34 cellular contexts compared by ENCODE assay signal in genomic region chr2:223855426-223855825, GRCh38. TPM values are rescaled to one million over a fixed set of nuclear protein-coding genes. Genes with fewer than 3 reads are reported as not detected.
DNase-seq lines count a peak whose midpoint lies in the region; ATAC-seq, FAIRE-seq and TF ChIP-seq lines count a peak whose summit lies in the region.
"Had no signal": no experiment of that assay in that cellular context is flagged by ENCODE, and none has a peak within 500 bp of the region (broad histone marks: within the 10 kb centered on the region; RNA-seq: fewer than 3 reads in every experiment).

No MANE protein-coding gene starts in this region.

- H3K27me3 ChIP-seq in MG63 (no peaks in the 10 kb centered on the region), pancreas (no peaks in the 10 kb centered on the region)
- H3K27me3 ChIP-seq in CD8-positive, alpha-beta memory T cell (ENCODE audit: insufficient read depth, low read length, poor library complexity, severe bottlenecking): no peaks in the 10 kb centered on the region
- H3K27me3 ChIP-seq: BLaER1 treated with 17β-estradiol and CSF1 and Interleukin-3, amounts not matched to agents 10 nM and 100 nM; heart right ventricle; Peyer's patch; spleen had no signal

- intact Hi-C loops in pancreas (cut with DNase I): no loop called here

- no peak overlapping the region for H3K27ac Mint-ChIP-seq in CD8-positive, alpha-beta memory T cell
- H3K27ac Mint-ChIP-seq: activated CD8-positive, alpha-beta T cell treated with anti-CD3 and anti-CD28 coated beads for 36 hours; brain; H9; naive B cell; T-cell had no signal

- no peaks in the 10 kb centered on the region for H3K36me3 ChIP-seq in MG63
- H3K36me3 ChIP-seq in pancreas: no peaks in the 10 kb centered on the region
- H3K36me3 ChIP-seq in CD8-positive, alpha-beta memory T cell (ENCODE audit: insufficient read depth, low read length): no peaks in the 10 kb centered on the region

- CTCF ChIA-PET in AG04449 (lab: Yijun Ruan, JAX): no interaction called here
- CTCF ChIA-PET in CD8-positive, alpha-beta memory T cell (lab: Charles Lee): no interaction called here

- no peaks in the 10 kb centered on the region for H3K9me3 Mint-ChIP-seq in CD8-positive, alpha-beta memory T cell
- H3K9me3 Mint-ChIP-seq: T-cell had no signal

- peaks cover 10 to 27% (median 23%) of the 10 kb centered on the region in 3 donors for H3K4me1 Mint-ChIP-seq in CD8-positive, alpha-beta memory T cell
- H3K4me1 Mint-ChIP-seq: brain had no signal

- peaks cover 0 to 2% of the 10 kb centered on the region in 2 donors for H3K27me3 Mint-ChIP-seq in CD8-positive, alpha-beta memory T cell
- H3K27me3 Mint-ChIP-seq: activated CD8-positive, alpha-beta T cell treated with anti-CD3 and anti-CD28 coated beads for 36 hours; naive B cell; T-cell had no signal

- no peak for ATAC-seq in pancreas
- ATAC-seq: activated CD8-positive, alpha-beta T cell treated with anti-CD3 and anti-CD28 coated beads for 36 hours; heart right ventricle; left lobe of liver; T-cell had no signal

- H3K27ac ChIP-seq in pancreas: no peak overlapping the region
- no peak overlapping the region for H3K27ac ChIP-seq in CD8-positive, alpha-beta memory T cell (ENCODE audit: low read depth, low read length)
- H3K27ac ChIP-seq: BLaER1 treated with 17β-estradiol and CSF1 and Interleukin-3, amounts not matched to agents 10 nM and 100 nM; coronary artery; heart right ventricle; HL-60; Peyer's patch had no signal

- FAIRE-seq in pancreas (lab: Jason Lieb, UNC): no peak
- FAIRE-seq: urothelium cell line had no signal

- POLR2A ChIA-PET in AG04449 (lab: Yijun Ruan, JAX): no interaction called here
- POLR2A ChIA-PET in CD8-positive, alpha-beta memory T cell (lab: Charles Lee): no interaction called here

- no peak overlapping the region for H3K4me3 Mint-ChIP-seq in CD8-positive, alpha-beta memory T cell
- H3K4me3 Mint-ChIP-seq: activated CD8-positive, alpha-beta T cell treated with anti-CD3 and anti-CD28 coated beads for 36 hours; brain; H9; naive B cell; T-cell had no signal

- H3K9me3 ChIP-seq in MG63: no peaks in the 10 kb centered on the region
- no peaks in the 10 kb centered on the region for H3K9me3 ChIP-seq in pancreas
- no peaks in the 10 kb centered on the region for H3K9me3 ChIP-seq in CD8-positive, alpha-beta memory T cell (ENCODE audit: low read length)
- H3K9me3 ChIP-seq: heart right ventricle, Peyer's patch, spleen had no signal

- H3K4me1 ChIP-seq in pancreas: peaks cover 0 to 2% (median under 1%) of the 10 kb centered on the region in 3 donors
- H3K4me1 ChIP-seq in CD8-positive, alpha-beta memory T cell (ENCODE audit: insufficient read depth, low read length): no peaks in the 10 kb centered on the region
- H3K4me1 ChIP-seq: heart right ventricle had no signal

- 88 to 91% methylated on average over 5 of the region's 5 CpGs for WGBS in pancreas, 2 donors

- DNase-seq in AG04449 (ENCODE audit: low read depth, low spot score) (peak; percentile 16), MG63 (peak; percentile 12), choroid plexus epithelial cell (ENCODE audit: low read depth) (peak; percentile 89), iris pigment epithelial cell (ENCODE audit: low read depth) (peak; percentile 87), pancreas (no peak), DMS153 treated with DMSO at 0.1 percent for 48 hours (lab: John Stamatoyannopoulos, UW; ENCODE audit: unreplicated experiment) (no peak)
- DNase-seq in stimulated activated CD4-positive, alpha-beta T cell treated with anti-CD3 and anti-CD28 coated beads, Interleukin-2, amount 100 ng/mL, for 24 hours: no peak
- DNase-seq in CD8-positive, alpha-beta memory T cell: no peak
- DNase-seq: activated CD4-positive, alpha-beta T cell treated with anti-CD3 and anti-CD28 coated beads for 1 hour; activated CD8-positive, alpha-beta T cell treated with anti-CD3 and anti-CD28 coated beads for 36 hours; activated gamma-delta T cell; activated T-cell treated with anti-CD3 and anti-CD28 coated beads for 4 hours; EL; H9; heart right ventricle; mesendoderm; naive B cell; NCI-H1105 treated with DMSO at 0.1 percent for 48 hours; NCI-H2029; NCI-H510A; nucleus accumbens; retina; SIG-M5; spleen; stimulated activated CD4-positive, alpha-beta T cell treated with anti-CD3 and anti-CD28 coated beads, Interleukin-4, amount 100 ng/mL, for 1 hour; stimulated activated naive CD4-positive, alpha-beta T cell; T-cell had no signal

- H3K4me3 ChIP-seq in AG04449 (ENCODE audit: low read depth, low read length) (no peak overlapping the region), MG63 (no peak overlapping the region), choroid plexus epithelial cell (ENCODE audit: low read depth, low read length) (no peak overlapping the region), pancreas (no peak overlapping the region)
- H3K4me3 ChIP-seq in CD8-positive, alpha-beta memory T cell (ENCODE audit: low read length): no peak overlapping the region
- H3K4me3 ChIP-seq: BLaER1 treated with 17β-estradiol and CSF1 and Interleukin-3, amounts not matched to agents 10 nM and 100 nM; coronary artery; heart right ventricle; Peyer's patch; spleen had no signal

- peaks cover 5 to 12% (median 5%) of the 10 kb centered on the region in 3 donors for H3K36me3 Mint-ChIP-seq in CD8-positive, alpha-beta memory T cell

- TF ChIP-seq CTCF in AG04449 (IDR thresholded peaks at IDR 0.05; ENCODE audit: insufficient read depth, low read length, missing control alignments) (no peak), choroid plexus epithelial cell (conservative IDR thresholded peaks at IDR 0.05; ENCODE audit: low read depth, low read length) (no peak), pancreas (IDR thresholded peaks at IDR 0.05) (no peak)

RNA-seq across cellular contexts. Expression of gene AP1S3, which starts 18.0 kb away (rescaled TPM):
- total RNA-seq in MG63 (2014; rRNA removed; shearing (Covaris generic); ENCODE audit: low replicate concordance): 22.2 and 35.5 TPM in 2 replicates
- total RNA-seq in pancreas: 1 to 10 TPM; 2.1 to 8.5 (median 4.5) TPM
- polyA plus RNA-seq in pancreas: 1 to 10 TPM; 1.9 to 3.1 TPM
- 10 to 100 TPM; 15.4 to 16.9 TPM for total RNA-seq in CD8-positive, alpha-beta memory T cell
- polyA plus RNA-seq in CD8-positive, alpha-beta memory T cell: 3.9 TPM

Comparison
In these comparisons a context has a peak if more than half of its experiments do, and no peak if none do; other contexts are left out.
1. DNase-seq: peak in AG04449 (single experiment), MG63 (single experiment), choroid plexus epithelial cell (single experiment) and iris pigment epithelial cell (single experiment); none in stimulated activated CD4-positive, alpha-beta T cell treated with anti-CD3 and anti-CD28 coated beads, Interleukin-2, amount 100 ng/mL, for 24 hours (0 of 2), pancreas (0 of 6), DMS153 treated with DMSO at 0.1 percent for 48 hours (single experiment) and CD8-positive, alpha-beta memory T cell (0 of 5).